In the genomic region with DNA sequence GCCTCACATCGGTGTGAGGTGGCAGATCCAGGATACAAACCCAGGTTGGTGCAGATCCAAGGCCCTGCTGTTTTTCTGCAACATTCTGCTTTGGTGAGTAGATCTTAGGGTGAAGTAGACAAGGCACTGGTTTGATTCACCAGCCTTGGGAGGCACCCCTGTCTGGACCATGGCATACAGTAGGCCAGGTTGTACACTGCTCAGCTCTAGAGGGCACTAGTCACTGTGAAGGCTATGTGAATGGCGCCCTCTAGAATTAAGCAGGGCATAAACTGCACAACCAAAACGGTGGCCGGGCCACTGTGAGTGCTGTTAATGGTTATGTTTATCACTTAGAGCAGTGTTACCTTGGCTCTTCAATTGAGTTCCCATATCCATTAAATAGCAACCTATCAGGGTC, we compare ENCODE assay signal across 10 cellular contexts.
DNase-seq lines count a peak whose midpoint lies in the region; ATAC-seq, FAIRE-seq and TF ChIP-seq lines count a peak whose summit lies in the region.
"Had no signal": no experiment of that assay in that cellular context is flagged by ENCODE, and none has a peak within 500 bp of the region (broad histone marks: within the 10 kb centered on the region; RNA-seq: fewer than 3 reads in every experiment).

No MANE protein-coding gene starts in this region.

- H3K4me1 ChIP-seq in Panc1 (ENCODE audit: control insufficient read depth, insufficient read depth, low read length) (no peaks in the 10 kb centered on the region), small intestine (ENCODE audit: control insufficient read depth in 2 of 2, insufficient read depth in 1 of 2, low read depth in 1 of 2, low read length in 1 of 2) (no peaks in the 10 kb centered on the region), tibial artery (no peaks in the 10 kb centered on the region)

- H3K27ac ChIP-seq in Panc1 (ENCODE audit: low read length) (no peak overlapping the region), small intestine (ENCODE audit: low read depth in 1 of 2, low read length in 1 of 2) (no peak overlapping the region), tibial artery (no peak overlapping the region)
- H3K27ac ChIP-seq: SJCRH30 had no signal

- peak; percentile 9 for DNase-seq in DMS114 treated with DMSO at 0.1 percent for 48 hours (lab: John Stamatoyannopoulos, UW; ENCODE audit: unreplicated experiment)
- DNase-seq in H54 (ENCODE audit: insufficient read length, low spot score) = peak; percentile 39
- DNase-seq in Panc1 (ENCODE audit: low read depth, low spot score) = no peak
- DNase-seq in dermis blood vessel endothelial cell = peak; percentile 54
- peak; percentile 68 for DNase-seq in small intestine
- no peak for DNase-seq in NCI-H2107 (lab: John Stamatoyannopoulos, UW)
- DNase-seq in tibial artery = no peak

- H3K36me3 ChIP-seq in Panc1 (ENCODE audit: control insufficient read depth, insufficient read depth, low read length) (no peaks in the 10 kb centered on the region), small intestine (ENCODE audit: control insufficient read depth in 2 of 2, insufficient read depth in 2 of 2, low read length in 2 of 2) (no peaks in the 10 kb centered on the region), tibial artery (no peaks in the 10 kb centered on the region)
- H3K36me3 ChIP-seq: SJCRH30 had no signal

- no peak overlapping the region for H3K4me3 ChIP-seq in Panc1 (ENCODE audit: low read depth in 2 of 2, low read length in 2 of 2)
- H3K4me3 ChIP-seq in small intestine (ENCODE audit: low read depth in 1 of 2, low read length in 2 of 2) = no peak overlapping the region
- no peak overlapping the region for H3K4me3 ChIP-seq in tibial artery
- H3K4me3 ChIP-seq: SJCRH30 had no signal

- ATAC-seq in Panc1 (peak; percentile 88), GM18873 (IDR thresholded peaks at IDR 0.05; ENCODE audit: low FRiP score, unreplicated experiment) (no peak)

- no TSS peak for BruUV-seq in Panc1 (replicated peaks; lab: Mats Ljungman, UMichigan)

- intact Hi-C loops in Panc1 (cut with micrococcal nuclease; ENCODE audit: unreplicated experiment) = loop anchor here (5.0 kb wide), 1 partner anchor 202 kb away; no protein-coding TSS in a partner anchor
- intact Hi-C loops in tibial artery (cut with DNase I; ENCODE audit: low total_unique reads) = no loop called here

- TF ChIP-seq POLR2A in H54 (IDR thresholded peaks at IDR 0.05; ENCODE audit: low read depth, low read length) = no peak

- TF ChIP-seq CTCF in Panc1 (IDR thresholded peaks at IDR 0.05) (peak; percentile 72), tibial artery (IDR thresholded peaks at IDR 0.05) (no peak)

- in situ Hi-C loops in Panc1 (cut with HindIII; ENCODE audit: low pct_unique_long_range_greater_than_20kb, low sequenced_read_pairs) = no loop called here

- 47 to 58% (median 47%) methylated on average over 4 of the region's 4 CpGs for WGBS in small intestine, 3 donors

- no peaks in the 10 kb centered on the region for H3K9me3 ChIP-seq in Panc1 (ENCODE audit: control insufficient read depth, insufficient read depth, low read depth, low read length)
- no peaks in the 10 kb centered on the region for H3K9me3 ChIP-seq in small intestine (ENCODE audit: control insufficient read depth, low read depth)
- no peaks in the 10 kb centered on the region for H3K9me3 ChIP-seq in tibial artery
- H3K9me3 ChIP-seq: SJCRH30 had no signal

- CTCF ChIA-PET in Panc1 (lab: Charles Lee) = interaction anchor here (0.5 kb wide), 1 partner anchor 43 kb away, joined by 3 read pairs; no protein-coding TSS in a partner anchor

- POLR2A ChIA-PET in Panc1 (lab: Charles Lee) = no interaction called here

- FAIRE-seq in H54 (lab: Jason Lieb, UNC) (peak; percentile 66), small intestine (lab: Jason Lieb, UNC) (no peak)
- FAIRE-seq: islet of Langerhans had no signal

- H3K27me3 ChIP-seq in Panc1 (ENCODE audit: control insufficient read depth, insufficient read depth, low read length) (peaks cover 3% of the 10 kb centered on the region; the same call in 1 of the 2 replicates), small intestine (ENCODE audit: control insufficient read depth in 2 of 2, insufficient read depth in 2 of 2, low read length in 2 of 2) (no peaks in the 10 kb centered on the region), tibial artery (peaks cover 0 to 13% of the 10 kb centered on the region in 2 donors)
- H3K27me3 ChIP-seq: SJCRH30 had no signal

Comparison
In these comparisons a context has a peak if more than half of its experiments do, and no peak if none do; other contexts are left out.
1. DNase-seq: peak in DMS114 treated with DMSO at 0.1 percent for 48 hours (single experiment), H54 (single experiment), dermis blood vessel endothelial cell (single experiment) and small intestine (single experiment); none in Panc1 (single experiment), NCI-H2107 (single experiment) and tibial artery (0 of 2).